Comparison of ENCODE assay signal across 10 cellular contexts in genomic region chr2:192190474-192190873, GRCh38. TPM values are rescaled to one million over a fixed set of nuclear protein-coding genes. Genes with fewer than 3 reads are reported as not detected.
DNase-seq lines count a peak whose midpoint lies in the region; ATAC-seq and TF ChIP-seq lines count a peak whose summit lies in the region.
"Had no signal": no experiment of that assay in that cellular context is flagged by ENCODE, and none has a peak within 500 bp of the region (broad histone marks: within the 10 kb centered on the region; RNA-seq: fewer than 3 reads in every experiment).

No MANE protein-coding gene starts in this region.

- H3K4me3 Mint-ChIP-seq in mesothelial cell of epicardium: no peak overlapping the region

- H3K36me3 ChIP-seq in DND-41 (ENCODE audit: insufficient read depth, low read length) (no peaks in the 10 kb centered on the region), IMR-90 (ENCODE audit: control insufficient read depth, insufficient read depth, low read length) (no peaks in the 10 kb centered on the region)

- H3K4ac ChIP-seq in IMR-90 (ENCODE audit: low read depth, low read length): no peak overlapping the region

- no peaks in the 10 kb centered on the region for H3K9me1 ChIP-seq in IMR-90 (ENCODE audit: insufficient read depth, low read length)

- no TSS peak for BruUV-seq in IMR-90 (replicated peaks; lab: Mats Ljungman, UMichigan)

- H3K4me1 ChIP-seq in DND-41 (ENCODE audit: insufficient read depth, low read length) (no peaks in the 10 kb centered on the region), IMR-90 (ENCODE audit: control insufficient read depth, insufficient read depth, low read length) (no peaks in the 10 kb centered on the region)

- H3K36me3 Mint-ChIP-seq in mesothelial cell of epicardium: peaks cover 1% of the 10 kb centered on the region

- H4K8ac ChIP-seq in IMR-90 (ENCODE audit: low read depth in 2 of 2, low read length in 2 of 2): no peak overlapping the region

- no peak overlapping the region for H2AFZ ChIP-seq in DND-41 (ENCODE audit: low read depth, low read length)
- no peak overlapping the region for H2AFZ ChIP-seq in IMR-90 (replicated peaks; ENCODE audit: low read length, poor library complexity)

- TF ChIP-seq CTCF in DND-41 (IDR thresholded peaks at IDR 0.05; ENCODE audit: borderline replicate concordance, extremely low read depth, low read length, poor library complexity, severe bottlenecking): peak; percentile 62
- peak; percentile 57 for TF ChIP-seq CTCF in IMR-90 (conservative IDR thresholded peaks at IDR 0.05; ENCODE audit: low read depth, low read length)
- TF ChIP-seq CTCF in astrocyte of the cerebellum (IDR thresholded peaks at IDR 0.05; ENCODE audit: low read depth, low read length, missing control alignments): peak; percentile 52
- peak; percentile 47 for TF ChIP-seq CTCF in mesothelial cell of epicardium (IDR thresholded peaks at IDR 0.05; ENCODE audit: unreplicated experiment)

- H4K20me1 ChIP-seq in DND-41 (ENCODE audit: insufficient read depth, low read length): no peaks in the 10 kb centered on the region
- no peaks in the 10 kb centered on the region for H4K20me1 ChIP-seq in IMR-90 (ENCODE audit: insufficient read depth, low read length)

- no peaks in the 10 kb centered on the region for H3K79me2 ChIP-seq in DND-41 (ENCODE audit: insufficient read depth, low read length)

- POLR2A ChIA-PET in IMR-90 (lab: Charles Lee; ENCODE audit: unreplicated experiment): no interaction called here
- POLR2A ChIA-PET in HEK293T (lab: Yijun Ruan, JAX): no interaction called here

- dilution Hi-C loops in IMR-90 (cut with HindIII; ENCODE audit: low sequenced_read_pairs, unreplicated experiment): no loop called here

- no peak overlapping the region for H4K5ac ChIP-seq in IMR-90 (ENCODE audit: low read depth, low read length)

- H3K56ac ChIP-seq in IMR-90 (ENCODE audit: extremely low read depth, insufficient read depth, low read length): no peak overlapping the region

- no peak overlapping the region for H3K27ac ChIP-seq in DND-41 (ENCODE audit: low read length)
- no peak overlapping the region for H3K27ac ChIP-seq in IMR-90 (ENCODE audit: insufficient read depth, low read length)

- H2AK5ac ChIP-seq in IMR-90 (ENCODE audit: low read depth, low read length): no peak overlapping the region

- no peak for TF ChIP-seq POLR2A in IMR-90 (IDR thresholded peaks at IDR 0.05; ENCODE audit: low read depth, low read length)

- no peak overlapping the region for H3K14ac ChIP-seq in IMR-90 (replicated peaks; ENCODE audit: low read depth, low read length)

- intact Hi-C loops in IMR-90 (cut with micrococcal nuclease): loop anchor here (1.0 kb wide), 1 partner anchor 96 kb away; no protein-coding TSS in a partner anchor

- H3K4me3 ChIP-seq in DND-41 (ENCODE audit: low read depth in 1 of 2, low read length in 2 of 2) (no peak overlapping the region), IMR-90 (ENCODE audit: insufficient read depth, low read depth, low read length) (no peak overlapping the region), astrocyte of the cerebellum (ENCODE audit: low read depth, low read length) (no peak overlapping the region)
- H3K4me3 ChIP-seq: lung had no signal

- H3K27me3 ChIP-seq in DND-41 (ENCODE audit: insufficient read depth, low read length, poor library complexity) (peaks cover 8% of the 10 kb centered on the region), IMR-90 (ENCODE audit: control insufficient read depth, insufficient read depth, low read length) (peaks cover 42% of the 10 kb centered on the region)

- DNase-seq in DND-41: no peak
- peak; percentile 58 for DNase-seq in IMR-90
- peak; percentile 28 for DNase-seq in astrocyte of the cerebellum (ENCODE audit: low read depth)
- no peak for DNase-seq in mesothelial cell of epicardium (ENCODE audit: low spot score in 2 of 2, unreplicated experiment in 2 of 2)
- DNase-seq in HEK293T (ENCODE audit: extremely low spot score): no peak
- DNase-seq in iPS-NIHi7 (ENCODE audit: extremely low spot score): no peak
- DNase-seq: activated CD8-positive, alpha-beta memory T cell treated with anti-CD3 and anti-CD28 coated beads for 24 hours had no signal

- in situ Hi-C loops in IMR-90 (cut with MboI; ENCODE audit: low sequenced_read_pairs) (no loop called here), astrocyte of the cerebellum (cut with HindIII; ENCODE audit: low sequenced_read_pairs) (no loop called here)

- H3K23ac ChIP-seq in IMR-90 (ENCODE audit: low read depth, low read length): no peak overlapping the region

- H3K9me3 Mint-ChIP-seq in mesothelial cell of epicardium: no peaks in the 10 kb centered on the region

- peaks cover 36% of the 10 kb centered on the region for H3K4me1 Mint-ChIP-seq in mesothelial cell of epicardium

- H2BK120ac ChIP-seq in IMR-90 (ENCODE audit: low read depth, low read length): no peak overlapping the region

- H3K27me3 Mint-ChIP-seq in mesothelial cell of epicardium (ENCODE audit: low read depth): peaks cover 44% of the 10 kb centered on the region

- no CpG with 5 or more reads among the region's 1 CpG for WGBS in IMR-90 (ENCODE audit: extremely low coverage in 2 of 2, insufficient read length in 1 of 2), 2 experiments

- no peak overlapping the region for H4K91ac ChIP-seq in IMR-90 (ENCODE audit: insufficient read depth, low read depth, low read length)

- H3K9me3 ChIP-seq in DND-41 (ENCODE audit: insufficient read depth, low read length, severe bottlenecking) (no peaks in the 10 kb centered on the region), IMR-90 (ENCODE audit: control insufficient read depth, insufficient read depth, low read length) (no peaks in the 10 kb centered on the region)

- H2BK15ac ChIP-seq in IMR-90 (ENCODE audit: low read depth, low read length): no peak overlapping the region

- peak; percentile 60; the same call in 1 of the 3 replicates for ATAC-seq in DND-41 (ENCODE audit: insufficient read depth, low read depth)
- no peak for ATAC-seq in IMR-90 (ENCODE audit: low read depth)
- no peak for ATAC-seq in GM21381 (IDR thresholded peaks at IDR 0.05; ENCODE audit: unreplicated experiment)
- ATAC-seq in HG03432 (IDR thresholded peaks at IDR 0.05; ENCODE audit: unreplicated experiment): no peak

- no peak overlapping the region for H2AK9ac ChIP-seq in IMR-90 (replicated peaks; ENCODE audit: low read depth, low read length, poor library complexity)

- no peak overlapping the region for H2BK20ac ChIP-seq in IMR-90 (ENCODE audit: low read depth, low read length)

- no peak overlapping the region for H3K4me2 ChIP-seq in DND-41 (ENCODE audit: insufficient read depth, low read length)
- no peak overlapping the region for H3K4me2 ChIP-seq in IMR-90 (ENCODE audit: low read depth, low read length)

- no peak overlapping the region for H2BK5ac ChIP-seq in IMR-90 (ENCODE audit: low read depth, low read length, poor library complexity, severe bottlenecking)

- TF ChIP-seq RAD21 in IMR-90 (IDR thresholded peaks at IDR 0.05; ENCODE audit: low read length): peak; percentile 57

- H3K18ac ChIP-seq in IMR-90 (ENCODE audit: low read depth, low read length): no peak overlapping the region

- no peaks in the 10 kb centered on the region for H3K79me1 ChIP-seq in IMR-90 (ENCODE audit: low read depth in 1 of 2, low read length in 2 of 2)

- CTCF ChIA-PET in IMR-90 (lab: Yijun Ruan, JAX) (no interaction called here), HEK293T (lab: Yijun Ruan, JAX) (no interaction called here)

- H3K9ac ChIP-seq in DND-41 (ENCODE audit: low read depth, low read length) (no peak overlapping the region), IMR-90 (ENCODE audit: low read depth, low read length) (no peak overlapping the region)

- no peak overlapping the region for H3K27ac Mint-ChIP-seq in mesothelial cell of epicardium

TF ChIP-seq in IMR-90, 13 proteins besides CTCF, POLR2A, EP300 and RAD21:
- TF ChIP-seq MXI1 (IDR thresholded peaks at IDR 0.05; ENCODE audit: borderline replicate concordance, low read depth, low read length) (no peak), SMC3 (IDR thresholded peaks at IDR 0.05; ENCODE audit: low read depth, low read length) (peak; percentile 65)

TF ChIP-seq in HEK293T, 16 proteins besides CTCF, POLR2A, EP300 and RAD21:
- TF ChIP-seq ELF4 (IDR thresholded peaks at IDR 0.05): no peak
- TF ChIP-seq SUZ12 (IDR thresholded peaks at IDR 0.05): no peak
- no peak for TF ChIP-seq FOXA1 (IDR thresholded peaks at IDR 0.05)
- TF ChIP-seq TARDBP (IDR thresholded peaks at IDR 0.05): no peak
- no peak for TF ChIP-seq PKNOX1 (IDR thresholded peaks at IDR 0.05)
- no peak for TF ChIP-seq FOXM1 (IDR thresholded peaks at IDR 0.05; ENCODE audit: borderline replicate concordance)
- TF ChIP-seq NFRKB (IDR thresholded peaks at IDR 0.05): no peak
- no peak for TF ChIP-seq CTBP1 (IDR thresholded peaks at IDR 0.05; ENCODE audit: borderline replicate concordance)
- no peak for TF ChIP-seq LEF1 (IDR thresholded peaks at IDR 0.05; ENCODE audit: borderline replicate concordance)
- no peak for TF ChIP-seq BHLHE40 (IDR thresholded peaks at IDR 0.05; ENCODE audit: borderline replicate concordance)
- no peak for TF ChIP-seq HDGF (IDR thresholded peaks at IDR 0.05; ENCODE audit: borderline replicate concordance)
- TF ChIP-seq ARNT (IDR thresholded peaks at IDR 0.05): no peak
- no peak for TF ChIP-seq FOXK2 (IDR thresholded peaks at IDR 0.05)
- no peak for TF ChIP-seq SP1 (IDR thresholded peaks at IDR 0.05)
- TF ChIP-seq L3MBTL2 (conservative IDR thresholded peaks at IDR 0.05): no peak
TF ChIP-seq in HEK293T: peak in this region for 0.

RNA-seq across cellular contexts. Expression of gene TMEFF2, which starts 4.3 kb away (rescaled TPM):
- total RNA-seq in IMR-90 (2012; rRNA removed): 1.3 and 1.4 TPM in 2 replicates
- 2.9 and 3.0 TPM in 2 replicates for polyA plus RNA-seq in IMR-90 (2012; rRNA removed)
- 1.4 and 1.9 TPM in 2 replicates for polyA plus RNA-seq in IMR-90 (2012; cell fraction: cytosol; rRNA removed)
- 0.77 and 1.4 TPM in 2 replicates for polyA plus RNA-seq in IMR-90 (2012; cell fraction: nucleus; rRNA removed; ENCODE audit: low replicate concordance)
- total RNA-seq in mesothelial cell of epicardium: 16.6 to 18.1 TPM (median 17.5 TPM) in 3 replicates
- polyA plus RNA-seq: lung had no signal

Comparison
In these comparisons a context has a peak if more than half of its experiments do, and no peak if none do; other contexts are left out.
1. DNase-seq: peak in IMR-90 (single experiment) and astrocyte of the cerebellum (single experiment); none in DND-41 (single experiment), mesothelial cell of epicardium (0 of 2), HEK293T (single experiment) and iPS-NIHi7 (single experiment).
2. Peak in every context shown above with its lines, with median percentiles within 50 percentile points of each other: CTCF ChIP-seq.